9 cellular contexts compared by ENCODE assay signal in the genomic region with DNA sequence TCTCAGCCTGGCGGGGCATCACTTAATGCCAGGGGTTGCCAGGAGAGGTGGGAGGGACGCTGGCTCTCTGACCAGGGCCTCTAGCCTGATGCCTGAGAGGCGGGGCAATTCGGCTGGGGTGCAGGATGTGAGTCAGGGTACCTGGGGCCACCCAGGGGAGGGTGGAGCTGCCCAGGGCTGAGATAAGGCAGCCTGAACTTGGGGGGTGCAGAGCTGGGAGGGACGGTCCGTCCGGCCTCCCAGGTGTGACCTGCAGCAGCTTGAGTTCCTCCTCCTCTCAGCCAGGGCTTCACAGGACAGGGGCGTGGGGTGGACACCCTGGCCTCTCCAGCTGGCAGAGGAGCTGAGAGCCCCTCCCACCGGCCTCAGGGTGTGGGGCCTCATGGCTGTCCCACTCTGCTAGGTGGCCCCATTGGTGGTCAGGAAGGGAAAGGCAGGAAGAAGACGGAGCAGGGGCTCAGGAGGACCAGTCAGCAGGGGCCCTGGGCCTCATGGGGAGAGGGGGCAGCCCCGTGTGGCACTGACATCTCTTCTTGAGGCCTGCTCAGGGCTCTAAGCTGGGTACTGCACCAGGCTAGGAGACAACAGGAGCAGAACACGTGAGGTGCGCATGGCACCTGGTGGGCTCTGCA. TPM values are rescaled to one million over a fixed set of nuclear protein-coding genes. Genes with fewer than 3 reads are reported as not detected.
DNase-seq lines count a peak whose midpoint lies in the region; ATAC-seq, FAIRE-seq and TF ChIP-seq lines count a peak whose summit lies in the region.
"Had no signal": no experiment of that assay in that cellular context is flagged by ENCODE, and none has a peak within 500 bp of the region (broad histone marks: within the 10 kb centered on the region; RNA-seq: fewer than 3 reads in every experiment).

No MANE protein-coding gene starts in this region.

- H3K36me3 ChIP-seq in HUES64 (ENCODE audit: insufficient read depth, low read length) (peaks cover 23% of the 10 kb centered on the region), kidney (ENCODE audit: control insufficient read depth in 1 of 2, insufficient read depth in 2 of 2, low read length in 2 of 2) (peaks cover 0 to 6% of the 10 kb centered on the region in 2 donors)

- H3K27ac ChIP-seq in HUES64 (ENCODE audit: low read depth, low read length) (no peak overlapping the region), kidney (ENCODE audit: low read depth in 2 of 2, low read length in 2 of 2) (peak overlapping the region in 1 of 2 donors; percentile 47)

- WGBS in HUES64: 68% methylated on average over 13 of the region's 13 CpGs

- peaks cover 22% of the 10 kb centered on the region for H3K4me1 Mint-ChIP-seq in activated T-helper 17 cell treated with anti-CD3 and anti-CD28 coated beads, Interleukin-2, amount 50 U/mL, for 72 hours
- peaks cover 36% of the 10 kb centered on the region for H3K4me1 Mint-ChIP-seq in stimulated activated naive CD8-positive, alpha-beta T cell treated with anti-CD3 and anti-CD28 coated beads, Interleukin-15, Interleukin-2, amounts not matched to agents 100 ng/mL and 50 ng/mL, for 24 hours (ENCODE audit: low read depth)

- H3K4me3 Mint-ChIP-seq in activated T-helper 17 cell treated with anti-CD3 and anti-CD28 coated beads, Interleukin-2, amount 50 U/mL, for 72 hours: peak overlapping the region; percentile 95
- peak overlapping the region; percentile 59 for H3K4me3 Mint-ChIP-seq in stimulated activated naive CD8-positive, alpha-beta T cell treated with anti-CD3 and anti-CD28 coated beads, Interleukin-15, Interleukin-2, amounts not matched to agents 100 ng/mL and 50 ng/mL, for 24 hours

- H3K9me3 ChIP-seq in HUES64 (ENCODE audit: insufficient read depth, low read depth, low read length) (no peaks in the 10 kb centered on the region), kidney (ENCODE audit: control insufficient read depth in 1 of 2, low read length in 2 of 2) (no peaks in the 10 kb centered on the region)

- peak; percentile 83 for ATAC-seq in activated T-helper 17 cell treated with anti-CD3 and anti-CD28 coated beads, Interleukin-2, amount 50 U/mL, for 72 hours (replicated peaks)

- H3K27ac Mint-ChIP-seq in activated T-helper 17 cell treated with anti-CD3 and anti-CD28 coated beads, Interleukin-2, amount 50 U/mL, for 72 hours: peak overlapping the region; percentile 88
- peak overlapping the region; percentile 62 for H3K27ac Mint-ChIP-seq in stimulated activated naive CD8-positive, alpha-beta T cell treated with anti-CD3 and anti-CD28 coated beads, Interleukin-15, Interleukin-2, amounts not matched to agents 100 ng/mL and 50 ng/mL, for 24 hours

- DNase-seq in A172 (ENCODE audit: low spot score): peak; percentile 87
- peak; percentile 81 for DNase-seq in kidney
- no peak for DNase-seq in HCEC 1CT
- DNase-seq in anterior cingulate cortex (lab: John Stamatoyannopoulos, UW): no peak
- no peak for DNase-seq in occipital lobe (lab: John Stamatoyannopoulos, UW)

- no peaks in the 10 kb centered on the region for H3K27me3 Mint-ChIP-seq in activated T-helper 17 cell treated with anti-CD3 and anti-CD28 coated beads, Interleukin-2, amount 50 U/mL, for 72 hours
- no peaks in the 10 kb centered on the region for H3K27me3 Mint-ChIP-seq in stimulated activated naive CD8-positive, alpha-beta T cell treated with anti-CD3 and anti-CD28 coated beads, Interleukin-15, Interleukin-2, amounts not matched to agents 100 ng/mL and 50 ng/mL, for 24 hours

- intact Hi-C loops in kidney (cut with DNase I): no loop called here

- H3K9me3 Mint-ChIP-seq in activated T-helper 17 cell treated with anti-CD3 and anti-CD28 coated beads, Interleukin-2, amount 50 U/mL, for 72 hours: no peaks in the 10 kb centered on the region
- no peaks in the 10 kb centered on the region for H3K9me3 Mint-ChIP-seq in stimulated activated naive CD8-positive, alpha-beta T cell treated with anti-CD3 and anti-CD28 coated beads, Interleukin-15, Interleukin-2, amounts not matched to agents 100 ng/mL and 50 ng/mL, for 24 hours

- H3K4me1 ChIP-seq in HUES64 (ENCODE audit: insufficient read depth, low read length) (peaks cover 25% of the 10 kb centered on the region), kidney (ENCODE audit: control insufficient read depth in 1 of 2, insufficient read depth in 1 of 2, low read depth in 1 of 2, low read length in 2 of 2) (peaks cover 5 to 22% of the 10 kb centered on the region in 2 donors)

- peak overlapping the region; percentile 79; the same call in 1 of the 2 replicates for H3K4me3 ChIP-seq in HUES64 (ENCODE audit: low read length)
- peak overlapping the region in 1 of 2 donors; percentile 88 for H3K4me3 ChIP-seq in kidney (ENCODE audit: low read length in 2 of 2)

- no peak for TF ChIP-seq CTCF in kidney (IDR thresholded peaks at IDR 0.05; ENCODE audit: borderline replicate concordance, extremely low read depth, insufficient read depth)

- peaks cover 46% of the 10 kb centered on the region for H3K36me3 Mint-ChIP-seq in activated T-helper 17 cell treated with anti-CD3 and anti-CD28 coated beads, Interleukin-2, amount 50 U/mL, for 72 hours (ENCODE audit: low read depth)
- peaks cover 15% of the 10 kb centered on the region for H3K36me3 Mint-ChIP-seq in stimulated activated naive CD8-positive, alpha-beta T cell treated with anti-CD3 and anti-CD28 coated beads, Interleukin-15, Interleukin-2, amounts not matched to agents 100 ng/mL and 50 ng/mL, for 24 hours (ENCODE audit: low read depth)

- H3K9ac ChIP-seq in HUES64 (ENCODE audit: low read depth, low read length) (no peak overlapping the region; the same call in 1 of the 2 replicates), kidney (ENCODE audit: low read length in 2 of 2) (peak overlapping the region; percentile 22 to 83)

- no peak for FAIRE-seq in kidney (lab: Jason Lieb, UNC)
- FAIRE-seq: endometrium had no signal

- no peaks in the 10 kb centered on the region for H3K27me3 ChIP-seq in HUES64 (ENCODE audit: insufficient read depth, low read length)

RNA-seq across cellular contexts. Expression of gene RPS6KA4, which starts 0.9 kb away (rescaled TPM):
- total RNA-seq in A172 (2014; rRNA removed; shearing (Covaris generic)): 77.4 and 78.2 TPM in 2 replicates
- 7.5 TPM for polyA plus RNA-seq in HUES64 (2013, experiment 1 of 2)
- 9.3 TPM for polyA plus RNA-seq in HUES64 (2013, experiment 2 of 2)
- total RNA-seq in activated T-helper 17 cell treated with anti-CD3 and anti-CD28 coated beads, Interleukin-2, amount 50 U/mL, for 72 hours: 10 to 100 TPM; 14.8 to 33.3 TPM
- total RNA-seq in kidney (40.2 TPM), occipital lobe (10.0 TPM)
- 13.6 TPM for polyA plus RNA-seq in kidney (ENCODE audit: insufficient read depth, low read depth, low replicate concordance)

RNA-seq across cellular contexts. Expression of gene CCDC88B, which starts 18.0 kb away (rescaled TPM):
- total RNA-seq in A172 (2014; rRNA removed; shearing (Covaris generic)): 6.6 and 6.9 TPM in 2 replicates
- polyA plus RNA-seq in HUES64 (2013, experiment 1 of 2): 2.0 TPM
- polyA plus RNA-seq in HUES64 (2013, experiment 2 of 2): 3.9 TPM
- total RNA-seq in activated T-helper 17 cell treated with anti-CD3 and anti-CD28 coated beads, Interleukin-2, amount 50 U/mL, for 72 hours: 100 to 1,000 TPM; 120 to 125 TPM
- total RNA-seq in kidney (13.3 TPM), occipital lobe (1.4 TPM)
- polyA plus RNA-seq in kidney (ENCODE audit: insufficient read depth, low read depth, low replicate concordance): 10.0 TPM

RNA-seq across cellular contexts. Expression of gene PRDX5, which starts 40.1 kb away (rescaled TPM):
- 300 and 344 TPM in 2 replicates for total RNA-seq in A172 (2014; rRNA removed; shearing (Covaris generic))
- polyA plus RNA-seq in HUES64 (2013, experiment 1 of 2): 174 TPM
- 178 TPM for polyA plus RNA-seq in HUES64 (2013, experiment 2 of 2)
- 100 to 1,000 TPM; 124 to 164 TPM for total RNA-seq in activated T-helper 17 cell treated with anti-CD3 and anti-CD28 coated beads, Interleukin-2, amount 50 U/mL, for 72 hours
- total RNA-seq in kidney: 192 TPM
- 1,026 TPM for polyA plus RNA-seq in kidney (ENCODE audit: insufficient read depth, low read depth, low replicate concordance)
- total RNA-seq in occipital lobe: 93.0 TPM

RNA-seq across cellular contexts. Expression of gene TRMT112, which starts 40.7 kb away (rescaled TPM):
- 454 and 683 TPM in 2 replicates for total RNA-seq in A172 (2014; rRNA removed; shearing (Covaris generic))
- polyA plus RNA-seq in HUES64 (2013, experiment 1 of 2): 232 TPM
- 226 TPM for polyA plus RNA-seq in HUES64 (2013, experiment 2 of 2)
- 100 to 1,000 TPM; 157 to 218 TPM for total RNA-seq in activated T-helper 17 cell treated with anti-CD3 and anti-CD28 coated beads, Interleukin-2, amount 50 U/mL, for 72 hours
- 172 TPM for total RNA-seq in kidney
- 291 TPM for polyA plus RNA-seq in kidney (ENCODE audit: insufficient read depth, low read depth, low replicate concordance)
- total RNA-seq in occipital lobe: 81.9 TPM

RNA-seq across cellular contexts. Expression of gene ESRRA, which starts 52.7 kb away (rescaled TPM):
- 30.4 and 46.6 TPM in 2 replicates for total RNA-seq in A172 (2014; rRNA removed; shearing (Covaris generic))
- polyA plus RNA-seq in HUES64 (2013, experiment 1 of 2): 21.4 TPM
- 17.6 TPM for polyA plus RNA-seq in HUES64 (2013, experiment 2 of 2)
- total RNA-seq in activated T-helper 17 cell treated with anti-CD3 and anti-CD28 coated beads, Interleukin-2, amount 50 U/mL, for 72 hours: 10 to 100 TPM; 31.2 to 55.7 TPM
- total RNA-seq in kidney: 59.7 TPM
- 117 TPM for polyA plus RNA-seq in kidney (ENCODE audit: insufficient read depth, low read depth, low replicate concordance)
- total RNA-seq in occipital lobe: 14.2 TPM

Comparison
In these comparisons a context has a peak if more than half of its experiments do, and no peak if none do; other contexts are left out.
1. DNase-seq: peak in A172 (single experiment) and kidney (single experiment); none in HCEC 1CT (single experiment), anterior cingulate cortex (0 of 58) and occipital lobe (single experiment).